ENCODE assay signal across 9 cellular contexts in genomic region chr3:33074217-33075067, GRCh38. TPM values are rescaled to one million over a fixed set of nuclear protein-coding genes. Genes with fewer than 3 reads are reported as not detected.
DNase-seq lines count a peak whose midpoint lies in the region; ATAC-seq, FAIRE-seq and TF ChIP-seq lines count a peak whose summit lies in the region.
"Had no signal": no experiment of that assay in that cellular context is flagged by ENCODE, and none has a peak within 500 bp of the region (broad histone marks: within the 10 kb centered on the region; RNA-seq: fewer than 3 reads in every experiment).

No MANE protein-coding gene starts in this region.

- no peak overlapping the region for H3K27ac ChIP-seq in RWPE1
- no peak overlapping the region for H3K27ac ChIP-seq in upper lobe of right lung
- H3K27ac ChIP-seq: BLaER1 treated with 17β-estradiol and CSF1 and Interleukin-3, amounts not matched to agents 10 nM and 100 nM had no signal

- H3K9me3 ChIP-seq in upper lobe of right lung, result no peaks in the 10 kb centered on the region
- H3K9me3 ChIP-seq: BLaER1 treated with 17β-estradiol and CSF1 and Interleukin-3, amounts not matched to agents 10 nM and 100 nM had no signal

- DNase-seq in NCI-H1694 (lab: John Stamatoyannopoulos, UW), result peak; percentile 10
- no peak for DNase-seq in NCI-H1694 treated with DMSO at 0.1 percent for 48 hours (lab: John Stamatoyannopoulos, UW)
- DNase-seq in HTR-8/SVneo (ENCODE audit: insufficient read length, low spot score), result peak; percentile 87
- DNase-seq in RWPE1 (ENCODE audit: low spot score), result peak; percentile 77
- peak; percentile 53 for DNase-seq in activated T-helper 9 cell treated with anti-CD3 and anti-CD28 coated beads, Interleukin-2, amount 50 U/mL, for 16 hours (ENCODE audit: low read depth)
- DNase-seq in fibroblast of villous mesenchyme (ENCODE audit: low read depth), result peak; percentile 76
- peak; percentile 16 for DNase-seq in occipital lobe (lab: John Stamatoyannopoulos, UW)
- no peak for DNase-seq in upper lobe of right lung

- CTCF ChIA-PET in RWPE1 (lab: Yijun Ruan, JAX), result interaction anchor here (0.6 kb wide), 3 partner anchors 11 to 57 kb away, joined by 3 to 4 read pairs (median 3); no protein-coding TSS in a partner anchor

- no peaks in the 10 kb centered on the region for H3K27me3 ChIP-seq in upper lobe of right lung
- H3K27me3 ChIP-seq: BLaER1 treated with 17β-estradiol and CSF1 and Interleukin-3, amounts not matched to agents 10 nM and 100 nM had no signal

- peaks cover 32% of the 10 kb centered on the region for H3K36me3 ChIP-seq in upper lobe of right lung

- H3K4me3 ChIP-seq in fibroblast of villous mesenchyme (ENCODE audit: low read depth, low read length) (no peak overlapping the region), upper lobe of right lung (no peak overlapping the region)
- H3K4me3 ChIP-seq: BLaER1 treated with 17β-estradiol and CSF1 and Interleukin-3, amounts not matched to agents 10 nM and 100 nM had no signal

- POLR2A ChIA-PET in RWPE1 (lab: Yijun Ruan, JAX; ENCODE audit: low non-redundant PET), result no interaction called here

- TF ChIP-seq CTCF in RWPE1 (conservative IDR thresholded peaks at IDR 0.05; ENCODE audit: low read depth), result peak; percentile 87
- peak; percentile 96 for TF ChIP-seq CTCF in fibroblast of villous mesenchyme (IDR thresholded peaks at IDR 0.05; ENCODE audit: insufficient read depth, low read depth, low read length)
- TF ChIP-seq CTCF in upper lobe of right lung (IDR thresholded peaks at IDR 0.05), result peak; percentile 87

- intact Hi-C loops in upper lobe of right lung (cut with DNase I), result no loop called here

- no peaks in the 10 kb centered on the region for H3K4me1 ChIP-seq in upper lobe of right lung

- ATAC-seq in upper lobe of right lung, result peak; percentile 93

- no peak for FAIRE-seq in HTR-8/SVneo (lab: Jason Lieb, UNC)

RNA-seq across cellular contexts. Expression of gene GLB1, which starts 22.5 kb away (rescaled TPM):
- total RNA-seq in fibroblast of villous mesenchyme, result 49.3 and 63.5 TPM in 2 replicates
- total RNA-seq in occipital lobe, result 15.9 TPM
- 82.5 TPM for total RNA-seq in upper lobe of right lung

RNA-seq across cellular contexts. Expression of gene TMPPE, which starts 22.5 kb away (rescaled TPM):
- total RNA-seq in fibroblast of villous mesenchyme (4.8 and 7.3 TPM in 2 replicates), occipital lobe (5.6 TPM), upper lobe of right lung (15.2 TPM)

RNA-seq across cellular contexts. Expression of gene CRTAP, which starts 39.4 kb away (rescaled TPM):
- 145 and 196 TPM in 2 replicates for total RNA-seq in fibroblast of villous mesenchyme
- 18.2 TPM for total RNA-seq in occipital lobe
- total RNA-seq in upper lobe of right lung, result 221 TPM

Comparison
In these comparisons a context has a peak if more than half of its experiments do, and no peak if none do; other contexts are left out.
1. DNase-seq: peak in NCI-H1694 (single experiment), HTR-8/SVneo (single experiment), RWPE1 (single experiment), activated T-helper 9 cell treated with anti-CD3 and anti-CD28 coated beads, Interleukin-2, amount 50 U/mL, for 16 hours (single experiment), fibroblast of villous mesenchyme (single experiment) and occipital lobe (single experiment); none in NCI-H1694 treated with DMSO at 0.1 percent for 48 hours (single experiment) and upper lobe of right lung (single experiment).
2. Peak in every context shown above with its lines, with median percentiles within 50 percentile points of each other: CTCF ChIP-seq.